In genomic region chr5:1732955-1733354, GRCh38 we compare ENCODE assay signal across 11 cellular contexts.
"Had no signal": no experiment of that assay in that cellular context is flagged by ENCODE, and none has a peak within 500 bp of the region (broad histone marks: within the 10 kb centered on the region; RNA-seq: fewer than 3 reads in every experiment).

No MANE protein-coding gene starts in this region.

- H3K9me3 Mint-ChIP-seq: activated naive CD8-positive, alpha-beta T cell treated with anti-CD3 and anti-CD28 coated beads for 36 hours; activated T-cell treated with anti-CD3 and anti-CD28 coated beads, Interleukin-2, amount 50 U/mL, for 4 hours; mesothelial cell of epicardium had no signal

- DNase-seq: activated CD4-positive, alpha-beta T cell treated with anti-CD3 and anti-CD28 coated beads for 48 hours; activated naive CD8-positive, alpha-beta T cell treated with anti-CD3 and anti-CD28 coated beads for 36 hours; activated T-cell treated with anti-CD3 and anti-CD28 coated beads, Interleukin-2, amount 50 U/mL, for 4 hours; effector CD4-positive, alpha-beta T cell; stimulated activated CD4-positive, alpha-beta T cell treated with anti-CD3 and anti-CD28 coated beads, Interleukin-4, amount 100 ng/mL, for 1 hour; T-helper 1 cell; thyroid gland; WERI-Rb-1 had no signal

- H3K36me3 Mint-ChIP-seq: activated naive CD8-positive, alpha-beta T cell treated with anti-CD3 and anti-CD28 coated beads for 36 hours; mesothelial cell of epicardium had no signal

- H3K4me1 ChIP-seq: breast epithelium, gastrocnemius medialis, thyroid gland had no signal

- H3K27ac Mint-ChIP-seq: activated naive CD8-positive, alpha-beta T cell treated with anti-CD3 and anti-CD28 coated beads for 36 hours; mesothelial cell of epicardium had no signal

- H3K4me1 Mint-ChIP-seq: activated naive CD8-positive, alpha-beta T cell treated with anti-CD3 and anti-CD28 coated beads for 36 hours; mesothelial cell of epicardium had no signal

- H3K27me3 ChIP-seq: gastrocnemius medialis, thyroid gland had no signal

- H3K4me3 Mint-ChIP-seq: activated naive CD8-positive, alpha-beta T cell treated with anti-CD3 and anti-CD28 coated beads for 36 hours; activated T-cell treated with anti-CD3 and anti-CD28 coated beads, Interleukin-2, amount 50 U/mL, for 4 hours; mesothelial cell of epicardium had no signal

- H3K4me3 ChIP-seq: breast epithelium, gastrocnemius medialis, thyroid gland had no signal

- H3K36me3 ChIP-seq: breast epithelium, gastrocnemius medialis, thyroid gland, WERI-Rb-1 had no signal

- H3K9me3 ChIP-seq: breast epithelium, gastrocnemius medialis, thyroid gland had no signal

- ATAC-seq: activated T-cell treated with anti-CD3 and anti-CD28 coated beads, Interleukin-2, amount 50 U/mL, for 4 hours; gastrocnemius medialis had no signal

- H3K27ac ChIP-seq: breast epithelium, gastrocnemius medialis, thyroid gland, WERI-Rb-1 had no signal
